12 cellular contexts compared by ENCODE assay signal in genomic region chr3:44883999-44884431, GRCh38. TPM values are rescaled to one million over a fixed set of nuclear protein-coding genes. Genes with fewer than 3 reads are reported as not detected.
DNase-seq lines count a peak whose midpoint lies in the region; ATAC-seq and TF ChIP-seq lines count a peak whose summit lies in the region.
"Had no signal": no experiment of that assay in that cellular context is flagged by ENCODE, and none has a peak within 500 bp of the region (broad histone marks: within the 10 kb centered on the region; RNA-seq: fewer than 3 reads in every experiment).

No MANE protein-coding gene starts in this region.

- no peaks in the 10 kb centered on the region; the same call in 1 of the 2 replicates for H3K4me1 ChIP-seq in HUES48 (ENCODE audit: control insufficient read depth, insufficient read depth, low read length)

- peaks cover 5% of the 10 kb centered on the region for H3K9me3 ChIP-seq in AG04450 (ENCODE audit: control insufficient read depth, insufficient read depth, low read length)
- no peaks in the 10 kb centered on the region for H3K9me3 ChIP-seq in HUES48 (ENCODE audit: control insufficient read depth, insufficient read depth, low read length)

- H3K36me3 ChIP-seq in HUES48 (ENCODE audit: control insufficient read depth, insufficient read depth, low read length) = no peaks in the 10 kb centered on the region
- H3K36me3 ChIP-seq in kidney epithelial cell (ENCODE audit: control insufficient read depth, insufficient read depth, low read length) = no peaks in the 10 kb centered on the region
- H3K36me3 ChIP-seq: cardiac muscle cell had no signal

- peak overlapping the region; percentile 92 for H3K27ac ChIP-seq in AG04450 (ENCODE audit: low read depth, low read length)
- peak overlapping the region; percentile 74 for H3K27ac ChIP-seq in HUES48 (ENCODE audit: low read depth, low read length)
- H3K27ac ChIP-seq: cardiac muscle cell had no signal

- no peak overlapping the region for H3K4me3 ChIP-seq in AG04450 (ENCODE audit: low read depth, low read length)
- no peak overlapping the region for H3K4me3 ChIP-seq in HUES48 (ENCODE audit: low read depth, low read length)
- no peak overlapping the region for H3K4me3 ChIP-seq in astrocyte of the cerebellum (ENCODE audit: low read depth, low read length)
- H3K4me3 ChIP-seq in kidney epithelial cell (ENCODE audit: low read depth, low read length) = no peak overlapping the region
- H3K4me3 ChIP-seq: cardiac muscle cell had no signal

- H3K27me3 ChIP-seq in AG04450 (ENCODE audit: control insufficient read depth, insufficient read depth, low read length) = no peaks in the 10 kb centered on the region
- no peaks in the 10 kb centered on the region for H3K27me3 ChIP-seq in HUES48 (ENCODE audit: control insufficient read depth, insufficient read depth, low read length)
- H3K27me3 ChIP-seq in kidney epithelial cell (ENCODE audit: control insufficient read depth, insufficient read depth, low read length) = no peaks in the 10 kb centered on the region
- H3K27me3 ChIP-seq: cardiac muscle cell had no signal

- in situ Hi-C loops in astrocyte of the cerebellum (cut with HindIII; ENCODE audit: low sequenced_read_pairs) = loop anchor here (5.0 kb wide), 1 partner anchor 72 kb away; no protein-coding TSS in a partner anchor

- no peak for ATAC-seq in HG03354 (IDR thresholded peaks at IDR 0.05; ENCODE audit: poor library complexity, severe bottlenecking, unreplicated experiment)

- TF ChIP-seq CTCF in AG04450 (IDR thresholded peaks at IDR 0.05; ENCODE audit: low read depth, low read length) (no peak), astrocyte of the cerebellum (IDR thresholded peaks at IDR 0.05; ENCODE audit: low read depth, low read length, missing control alignments) (no peak), kidney epithelial cell (IDR thresholded peaks at IDR 0.05; ENCODE audit: insufficient read depth, low read length, poor library complexity, severe bottlenecking) (no peak), GM10248 (IDR thresholded peaks at IDR 0.05; ENCODE audit: control extremely low read depth, extremely low read depth, low read depth, missing control alignments) (no peak)

- no peak overlapping the region for H3K9ac ChIP-seq in HUES48 (ENCODE audit: low read depth, low read length)

- DNase-seq in AG04450 (ENCODE audit: low read depth, low spot score) = peak; percentile 77
- peak; percentile 99 for DNase-seq in astrocyte of the cerebellum (ENCODE audit: low read depth)
- peak; percentile 97 for DNase-seq in kidney epithelial cell (ENCODE audit: low read depth)
- no peak for DNase-seq in activated CD4-positive, CD25-positive, alpha-beta regulatory T cell (lab: John Stamatoyannopoulos, UW)
- DNase-seq in NK-92 (lab: John Stamatoyannopoulos, UW; ENCODE audit: unreplicated experiment) = no peak
- DNase-seq in GM10248 (ENCODE audit: extremely low spot score) = no peak
- DNase-seq: activated B cell treated with CpG ODN at 0.5 μM for 24 hours, COR-L47, NCI-H2227 treated with DMSO at 0.1 percent for 48 hours had no signal

- POLR2A ChIA-PET in AG04450 (lab: Yijun Ruan, JAX) = interaction anchor here (0.8 to 1.5 kb wide), 3 partner anchors 9 to 128 kb away, joined by 3 to 4 read pairs (median 4); partner anchors contain the start of gene ZDHHC3
- POLR2A ChIA-PET in GM10248 (lab: Yijun Ruan, JAX) = no interaction called here

- CTCF ChIA-PET in AG04450 (lab: Charles Lee) = interaction anchor here (0.6 kb wide), 1 partner anchor 10 kb away, joined by 3 read pairs; no protein-coding TSS in a partner anchor
- CTCF ChIA-PET in GM10248 (lab: Yijun Ruan, JAX) = interaction anchor here (2.1 kb wide), 1 partner anchor 31 kb away, joined by 5 read pairs; no protein-coding TSS in a partner anchor

RNA-seq across cellular contexts. Expression of gene TGM4, which starts 9.6 kb away (rescaled TPM):
- polyA plus RNA-seq in AG04450 (2011; rRNA removed) = 0.02 and 0.12 TPM in 2 replicates
- polyA minus RNA-seq in AG04450 (2011; rRNA and poly(A)+ RNA removed) = 0.13 TPM in 1 of 2 replicates, not detected in the other
- not detected in 2 replicates for total RNA-seq in kidney epithelial cell
- total RNA-seq: activated B cell treated with CpG ODN at 0.5 μM for 24 hours, cardiac muscle cell had no signal

RNA-seq across cellular contexts. Expression of gene TMEM42, which starts 22.3 kb away (rescaled TPM):
- polyA plus RNA-seq in AG04450 (2011; rRNA removed) = 25.7 TPM in 2 replicates
- polyA minus RNA-seq in AG04450 (2011; rRNA and poly(A)+ RNA removed) = 11.6 and 15.0 TPM in 2 replicates
- total RNA-seq in kidney epithelial cell = 12.9 and 17.2 TPM in 2 replicates

Comparison
In these comparisons a context has a peak if more than half of its experiments do, and no peak if none do; other contexts are left out.
1. DNase-seq: peak in AG04450 (single experiment), astrocyte of the cerebellum (single experiment) and kidney epithelial cell (single experiment); none in activated CD4-positive, CD25-positive, alpha-beta regulatory T cell (0 of 4), NK-92 (single experiment) and GM10248 (single experiment).